Comparison of ENCODE assay signal across 26 cellular contexts in the genomic region with DNA sequence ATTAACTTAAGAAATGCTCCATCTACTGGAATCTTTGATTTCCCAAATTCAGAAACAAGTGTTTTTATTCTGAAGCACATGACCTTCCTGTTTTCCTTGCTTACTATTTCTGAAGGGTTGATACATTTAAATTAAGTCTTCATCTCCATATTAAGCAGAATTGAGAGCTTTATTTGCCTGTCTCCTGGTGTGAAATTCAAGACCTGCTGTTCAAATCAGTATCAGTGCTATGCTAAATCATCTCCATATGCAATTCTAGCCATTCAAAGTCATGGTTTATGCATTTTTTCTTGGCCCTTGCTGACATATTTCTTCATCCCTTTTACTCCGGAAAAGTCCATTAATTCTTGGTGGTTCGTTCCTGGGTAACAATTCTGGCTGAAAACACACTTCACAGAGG.
"Had no signal": no experiment of that assay in that cellular context is flagged by ENCODE, and none has a peak within 500 bp of the region (broad histone marks: within the 10 kb centered on the region; RNA-seq: fewer than 3 reads in every experiment).

No MANE protein-coding gene starts in this region.

- H3K4me3 ChIP-seq: left lung, lower lobe of right lung, ovary, right atrium auricular region, right lobe of liver, smooth muscle cell, tibial nerve, uterus had no signal

- H3K4me1 Mint-ChIP-seq: naive thymus-derived CD8-positive, alpha-beta T cell; neural crest cell; stimulated activated memory B cell treated with anti-CD40 and anti-IgM and Interleukin-4, amounts not matched to agents 10 μg/mL and 1 μg/mL and 100 μg/mL, for 72 hours; stimulated activated naive CD8-positive, alpha-beta T cell treated with anti-CD3 and anti-CD28 coated beads, Interleukin-15, amount 100 ng/mL, for 72 hours had no signal

- H3K9me3 ChIP-seq: left lung, lower lobe of right lung, ovary, right atrium auricular region, right lobe of liver, tibial nerve, uterus had no signal

- H3K27me3 ChIP-seq: left lung, ovary, right atrium auricular region, right lobe of liver, tibial nerve, uterus had no signal

- H3K9me3 Mint-ChIP-seq: naive thymus-derived CD8-positive, alpha-beta T cell; nephron; neural crest cell; stimulated activated memory B cell treated with anti-CD40 and anti-IgM and Interleukin-4, amounts not matched to agents 10 μg/mL and 1 μg/mL and 100 μg/mL, for 72 hours; stimulated activated naive CD8-positive, alpha-beta T cell treated with anti-CD3 and anti-CD28 coated beads, Interleukin-15, amount 100 ng/mL, for 72 hours; type B pancreatic cell had no signal

- H3K36me3 Mint-ChIP-seq: naive thymus-derived CD8-positive, alpha-beta T cell; stimulated activated memory B cell treated with anti-CD40 and anti-IgM and Interleukin-4, amounts not matched to agents 10 μg/mL and 1 μg/mL and 100 μg/mL, for 72 hours; type B pancreatic cell had no signal

- H3K4me3 Mint-ChIP-seq: naive thymus-derived CD8-positive, alpha-beta T cell; nephron; neural crest cell; stimulated activated memory B cell treated with anti-CD40 and anti-IgM and Interleukin-4, amounts not matched to agents 10 μg/mL and 1 μg/mL and 100 μg/mL, for 72 hours; stimulated activated naive CD8-positive, alpha-beta T cell treated with anti-CD3 and anti-CD28 coated beads, Interleukin-15, amount 100 ng/mL, for 72 hours; type B pancreatic cell had no signal

- H3K27ac Mint-ChIP-seq: naive thymus-derived CD8-positive, alpha-beta T cell; nephron; progenitor cell of endocrine pancreas; stimulated activated memory B cell treated with anti-CD40 and anti-IgM and Interleukin-4, amounts not matched to agents 10 μg/mL and 1 μg/mL and 100 μg/mL, for 72 hours; stimulated activated naive CD8-positive, alpha-beta T cell treated with anti-CD3 and anti-CD28 coated beads, Interleukin-15, amount 100 ng/mL, for 72 hours; type B pancreatic cell had no signal

- H3K4me1 ChIP-seq: left lung, lower lobe of right lung, right atrium auricular region, right lobe of liver, uterus had no signal

- H3K27me3 Mint-ChIP-seq: progenitor cell of endocrine pancreas, type B pancreatic cell had no signal

- H3K36me3 ChIP-seq: left lung, lower lobe of right lung, ovary, right atrium auricular region, tibial nerve, uterus had no signal

- DNase-seq: hippocampal formation; kidney; left colon; left lung; lower lobe of right lung; mammary epithelial cell; mesenchymal stem cell; naive thymus-derived CD8-positive, alpha-beta T cell; ovary; right lobe of liver; stimulated activated CD4-positive, alpha-beta T cell treated with anti-CD3 and anti-CD28 coated beads, Interleukin-1b, Interleukin-23, amount 100 ng/mL, for 48 hours; stimulated activated CD4-positive, alpha-beta T cell treated with anti-CD3 and anti-CD28 coated beads, Interleukin-2, amount 100 ng/mL, for 48 hours; stimulated activated CD4-positive, alpha-beta T cell treated with anti-CD3 and anti-CD28 coated beads, Interleukin-4, amount 100 ng/mL, for 4 hours; stimulated activated CD8-positive, alpha-beta memory T cell treated with anti-CD3 and anti-CD28 coated beads, Interleukin-4, amount 100 ng/mL, for 48 hours; stimulated activated naive CD4-positive, alpha-beta T cell treated with Interleukin-2 at 50 U/mL for 16 hours; stimulated activated naive CD8-positive, alpha-beta T cell treated with anti-CD3 and anti-CD28 coated beads, Interleukin-15, amount 100 ng/mL, for 72 hours; substantia nigra; uterus had no signal
